Comparison of ENCODE assay signal across 28 cellular contexts in genomic region chr15:82597815-82598214, GRCh38. TPM values are rescaled to one million over a fixed set of nuclear protein-coding genes. Genes with fewer than 3 reads are reported as not detected.
"Had no signal": no experiment of that assay in that cellular context is flagged by ENCODE, and none has a peak within 500 bp of the region (broad histone marks: within the 10 kb centered on the region; RNA-seq: fewer than 3 reads in every experiment).

No MANE protein-coding gene starts in this region.

- ATAC-seq: activated CD8-positive, alpha-beta T cell treated with anti-CD3 and anti-CD28 coated beads for 36 hours; activated naive CD8-positive, alpha-beta T cell treated with anti-CD3 and anti-CD28 coated beads, Interleukin-2, amount 50 U/mL, for 24 hours; activated T-cell treated with anti-CD3 and anti-CD28 coated beads, Interleukin-2, amount 50 U/mL, for 4 hours; T-cell; T-helper 17 cell had no signal

- H3K27ac ChIP-seq: ascending aorta, VCaP had no signal

- H3K4me3 ChIP-seq: ascending aorta had no signal

- H3K4me1 ChIP-seq: ascending aorta had no signal

- H3K9me3 ChIP-seq: ascending aorta had no signal

- H3K36me3 ChIP-seq: ascending aorta had no signal

- DNase-seq: activated B cell treated with CpG ODN at 0.5 μM for 24 hours; activated CD4-positive, alpha-beta memory T cell treated with anti-CD3 and anti-CD28 coated beads for 36 hours; activated CD4-positive, alpha-beta T cell treated with anti-CD3 and anti-CD28 coated beads for 4 hours; activated CD4-positive, alpha-beta T cell treated with anti-CD3 and anti-CD28 coated beads, Interleukin-2, amount 10 ng/mL, durations not matched to agents 24 days and 14 days; activated CD4-positive, alpha-beta T cell treated with anti-CD3 and anti-CD28 coated beads, Interleukin-2, amount 50 U/mL, for 1 hour; activated CD4-positive, alpha-beta T cell treated with anti-CD3 and anti-CD28 coated beads, Interleukin-2, amount 50 U/mL, for 4 hours; activated CD4-positive, CD25-positive, alpha-beta regulatory T cell treated with anti-CD3 and anti-CD28 coated beads, Interleukin-2, amount 50 U/mL, for 72 hours; activated CD8-positive, alpha-beta memory T cell treated with anti-CD3 and anti-CD28 coated beads, Interleukin-2, amount 50 U/mL, for 4 hours; activated CD8-positive, alpha-beta T cell treated with anti-CD3 and anti-CD28 coated beads for 36 hours; activated effector memory CD4-positive, alpha-beta T cell treated with Interleukin-2 at 50 U/mL for 16 hours; activated gamma-delta T cell; activated naive CD4-positive, alpha-beta T cell treated with anti-CD3 and anti-CD28 coated beads, Interleukin-2, amount 10 ng/mL, durations not matched to agents 7 days and 5 days; activated naive CD4-positive, alpha-beta T cell treated with Interleukin-2 at 50 U/mL for 16 hours; activated naive CD8-positive, alpha-beta T cell treated with anti-CD3 and anti-CD28 coated beads, Interleukin-2, amount 10 ng/mL, durations not matched to agents 7 days and 5 days; activated naive CD8-positive, alpha-beta T cell treated with anti-CD3 and anti-CD28 coated beads, Interleukin-2, amount 50 U/mL, for 24 hours; activated T-cell treated with anti-CD3 and anti-CD28 coated beads for 4 hours; activated T-cell treated with anti-CD3 and anti-CD28 coated beads, Interleukin-2, amount 50 U/mL, for 1 hour; activated T-cell treated with anti-CD3 and anti-CD28 coated beads, Interleukin-2, amount 50 U/mL, for 4 hours; amygdala; anterior cingulate cortex; central memory CD4-positive, alpha-beta T cell; T-cell; T-helper 17 cell; T-helper 9 cell had no signal

- H3K27me3 ChIP-seq: ascending aorta had no signal

RNA-seq across cellular contexts. Expression of gene CPEB1, which starts 49.3 kb away (rescaled TPM):
- total RNA-seq: activated B cell treated with CpG ODN at 0.5 μM for 24 hours; activated CD4-positive, alpha-beta T cell treated with anti-CD3 and anti-CD28 coated beads, Interleukin-2, amount 10 ng/mL, durations not matched to agents 24 days and 14 days; activated T-helper 2 cell treated with anti-CD3 and anti-CD28 coated beads, Interferon-gamma antibody, Interleukin-2, Interleukin-4, amounts not matched to agents 10 μg/mL and 5 μg/mL and 100 μg/mL, durations not matched to agents 14 hours and 24 hours and 36 hours; T-helper 1 cell treated with Interleukin-12 subunit alpha and Interleukin-12 subunit beta and Interleukin-4 antibody, amounts not matched to agents 30 ng/mL and 1 ng/mL, for 36 hours had no signal
